8 cellular contexts compared by ENCODE assay signal in the genomic region with DNA sequence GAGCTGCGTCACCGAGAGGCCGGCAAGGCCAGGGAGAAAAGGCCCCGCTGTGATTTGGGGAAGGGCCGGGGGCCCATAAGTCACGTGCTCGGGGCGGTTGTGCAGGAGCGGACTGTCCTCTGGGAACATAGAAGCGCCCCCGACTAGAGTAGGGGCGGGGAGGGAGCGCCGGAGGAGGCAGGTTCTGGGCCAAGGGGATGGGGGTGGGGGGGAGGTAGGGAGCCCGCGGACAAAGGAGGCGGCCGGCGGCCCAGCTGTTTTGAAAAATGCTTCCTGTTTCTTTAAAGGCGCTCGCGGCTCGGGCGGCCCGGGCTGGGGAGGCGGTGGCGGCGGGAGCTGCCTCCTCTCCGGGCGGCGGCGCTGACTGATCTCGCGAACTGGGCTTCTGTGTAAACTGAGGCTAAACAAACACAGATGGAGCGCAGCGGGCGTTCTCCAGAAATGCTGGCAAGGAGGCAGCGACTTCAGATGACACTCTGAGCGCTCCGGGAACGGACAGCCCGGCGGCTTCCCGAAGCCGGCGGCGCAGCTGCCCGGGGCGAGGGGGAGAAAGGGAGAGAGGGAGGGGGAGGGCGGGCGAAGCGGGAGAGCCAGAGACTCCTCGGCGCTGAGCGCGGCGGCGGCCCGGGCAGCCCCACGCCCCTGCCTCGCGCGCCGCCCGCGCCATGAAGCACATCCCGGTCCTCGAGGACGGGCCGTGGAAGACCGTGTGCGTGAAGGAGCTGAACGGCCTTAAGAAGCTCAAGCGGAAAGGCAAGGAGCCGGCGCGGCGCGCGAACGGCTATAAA. TPM values are rescaled to one million over a fixed set of nuclear protein-coding genes. Genes with fewer than 3 reads are reported as not detected.
A peak's percentile ranks its signal among the peaks of the same experiment; 100 is the strongest.
DNase-seq lines count a peak whose midpoint lies in the region; ATAC-seq and TF ChIP-seq lines count a peak whose summit lies in the region.

A gene with protein sequence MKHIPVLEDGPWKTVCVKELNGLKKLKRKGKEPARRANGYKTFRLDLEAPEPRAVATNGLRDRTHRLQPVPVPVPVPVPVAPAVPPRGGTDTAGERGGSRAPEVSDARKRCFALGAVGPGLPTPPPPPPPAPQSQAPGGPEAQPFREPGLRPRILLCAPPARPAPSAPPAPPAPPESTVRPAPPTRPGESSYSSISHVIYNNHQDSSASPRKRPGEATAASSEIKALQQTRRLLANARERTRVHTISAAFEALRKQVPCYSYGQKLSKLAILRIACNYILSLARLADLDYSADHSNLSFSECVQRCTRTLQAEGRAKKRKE (plus strand): TSS at position 467 of the 788 bp plus-strand sequence. CDS start 199 bp downstream, at position 666.

- H3K9me3 ChIP-seq in esophagus (ENCODE audit: control insufficient read depth in 2 of 2, insufficient read depth in 1 of 2, low read depth in 1 of 2, low read length in 1 of 2): no peaks in the 10 kb centered on the region

- CTCF ChIA-PET in activated B cell treated with CpG ODN at 0.5 μM for 24 hours (lab: Charles Lee): interaction anchor here (2.0 to 2.8 kb wide), 2 partner anchors 25 to 60 kb away, joined by 8 to 11 read pairs; no protein-coding TSS in a partner anchor

- POLR2A ChIA-PET in activated B cell treated with CpG ODN at 0.5 μM for 24 hours (lab: Charles Lee): interaction anchor here (1.0 to 1.4 kb wide), 2 partner anchors 100 to 316 kb away, joined by 3 to 4 read pairs; no protein-coding TSS in a partner anchor

- DNase-seq in EH (ENCODE audit: low read depth) (peak; percentile 70), M059J (ENCODE audit: low read depth) (peak; percentile 54), activated B cell treated with CpG ODN at 0.5 μM for 24 hours (peak; percentile 39), mesothelial cell of epicardium (ENCODE audit: low spot score in 2 of 2, unreplicated experiment in 2 of 2) (peak in 1 of 2 experiments; percentile 71)

- H3K36me3 ChIP-seq in esophagus (ENCODE audit: control insufficient read depth in 2 of 2, insufficient read depth in 2 of 2, low read length in 1 of 2): no peaks in the 10 kb centered on the region

- H3K4me3 Mint-ChIP-seq in activated B cell treated with CpG ODN at 0.5 μM for 24 hours (peak within 1 kb of the TSS; percentile 85), mesothelial cell of epicardium (peak within 1 kb of the TSS; percentile 92)

- peak within 1 kb of the TSS; percentile 50 to 54 for H3K4me3 ChIP-seq in esophagus (ENCODE audit: low read depth in 1 of 2, low read length in 2 of 2)

- H3K4me1 ChIP-seq in esophagus (ENCODE audit: control insufficient read depth in 2 of 2, insufficient read depth in 2 of 2, low read length in 1 of 2): peaks cover 10 to 13% of the 10 kb centered on the region in 2 donors

- H3K4me1 Mint-ChIP-seq in activated B cell treated with CpG ODN at 0.5 μM for 24 hours: peaks cover 41% of the 10 kb centered on the region
- H3K4me1 Mint-ChIP-seq in mesothelial cell of epicardium: peaks cover 27% of the 10 kb centered on the region

- H3K9me3 Mint-ChIP-seq in activated B cell treated with CpG ODN at 0.5 μM for 24 hours (no peaks in the 10 kb centered on the region), mesothelial cell of epicardium (no peaks in the 10 kb centered on the region)

- ATAC-seq in activated B cell treated with CpG ODN at 0.5 μM for 24 hours (ENCODE audit: low read depth) (peak; percentile 33), GM19328 (IDR thresholded peaks at IDR 0.05; ENCODE audit: unreplicated experiment) (no peak), HG03469 (IDR thresholded peaks at IDR 0.05; ENCODE audit: unreplicated experiment) (no peak)

- intact Hi-C loops in activated B cell treated with CpG ODN at 0.5 μM for 24 hours (cut with micrococcal nuclease): loop anchor here (5.0 kb wide), 1 partner anchor 284 kb away; no protein-coding TSS in a partner anchor

- H3K27me3 ChIP-seq in esophagus (ENCODE audit: control insufficient read depth in 1 of 2, insufficient read depth in 2 of 2, low read length in 2 of 2): no peaks in the 10 kb centered on the region

- H3K27ac ChIP-seq in esophagus (ENCODE audit: low read depth in 2 of 2, low read length in 1 of 2) (peak within 1 kb of the TSS; percentile 62 to 71), temporal lobe (ENCODE audit: low read depth, low read length) (peak within 1 kb of the TSS; percentile 65)

- 0 to 1% methylated on average over 74 to 81 of the region's 81 CpGs for WGBS in esophagus, 2 donors

- H3K27ac Mint-ChIP-seq in activated B cell treated with CpG ODN at 0.5 μM for 24 hours (no peak within 1 kb of the TSS), mesothelial cell of epicardium (peak within 1 kb of the TSS; percentile 76)

- H3K36me3 Mint-ChIP-seq in activated B cell treated with CpG ODN at 0.5 μM for 24 hours (ENCODE audit: low read depth): no peaks in the 10 kb centered on the region
- H3K36me3 Mint-ChIP-seq in mesothelial cell of epicardium: peaks cover 3% of the 10 kb centered on the region

- TF ChIP-seq CTCF in activated B cell treated with CpG ODN at 0.5 μM for 24 hours (IDR thresholded peaks at IDR 0.05) (no peak), mesothelial cell of epicardium (IDR thresholded peaks at IDR 0.05; ENCODE audit: unreplicated experiment) (no peak)

- H3K27me3 Mint-ChIP-seq in activated B cell treated with CpG ODN at 0.5 μM for 24 hours (peaks cover 37% of the 10 kb centered on the region), mesothelial cell of epicardium (ENCODE audit: low read depth) (peaks cover 27% of the 10 kb centered on the region)

RNA-seq across cellular contexts. Expression of the gene that starts here (rescaled TPM):
- total RNA-seq in M059J (2014; rRNA removed; shearing (Covaris generic)): 21.4 and 43.0 TPM in 2 replicates
- total RNA-seq in activated B cell treated with CpG ODN at 0.5 μM for 24 hours (not detected in 2 replicates), mesothelial cell of epicardium (12.6 to 13.8 TPM (median 12.7 TPM) in 3 replicates), temporal lobe (1.7 TPM)
- polyA plus RNA-seq in esophagus: 1 to 10 TPM; 3.0 to 5.9 TPM

Comparison
In these comparisons a context has a peak if more than half of its experiments do, and no peak if none do; other contexts are left out.
1. Peak in DNase-seq and ATAC-seq in activated B cell treated with CpG ODN at 0.5 μM for 24 hours; RNA of the gene not detected or under 1 TPM.